14 cellular contexts compared by ENCODE assay signal in genomic region chr7:27605283-27605682, GRCh38. TPM values are rescaled to one million over a fixed set of nuclear protein-coding genes. Genes with fewer than 3 reads are reported as not detected.
A peak's percentile ranks its signal among the peaks of the same experiment; 100 is the strongest.
DNase-seq lines count a peak whose midpoint lies in the region; ATAC-seq and TF ChIP-seq lines count a peak whose summit lies in the region.
"Had no signal": no experiment of that assay in that cellular context is flagged by ENCODE, and none has a peak within 500 bp of the region (broad histone marks: within the 10 kb centered on the region; RNA-seq: fewer than 3 reads in every experiment).

No MANE protein-coding gene starts in this region.

- H3K27ac Mint-ChIP-seq in activated naive CD8-positive, alpha-beta T cell treated with anti-CD3 and anti-CD28 coated beads, Interleukin-2, amount 50 U/mL, for 24 hours: no peak overlapping the region
- H3K27ac Mint-ChIP-seq: activated T-helper 2 cell treated with anti-CD3 and anti-CD28 coated beads, Interferon-gamma antibody, Interleukin-2, Interleukin-4, amounts not matched to agents 10 μg/mL and 5 μg/mL and 100 μg/mL, durations not matched to agents 14 hours and 24 hours and 36 hours; CD4-positive, alpha-beta memory T cell had no signal

- H3K27ac ChIP-seq in GM23248 (no peak overlapping the region), mesendoderm (ENCODE audit: low read depth, low read length) (no peak overlapping the region)
- H3K27ac ChIP-seq: adrenal gland had no signal

- H3K36me3 ChIP-seq in GM23248 (ENCODE audit: low read depth) (no peaks in the 10 kb centered on the region), mesendoderm (ENCODE audit: control insufficient read depth, insufficient read depth, low read length) (no peaks in the 10 kb centered on the region)
- H3K36me3 ChIP-seq: adrenal gland had no signal

- in situ Hi-C loops in GM23248 (cut with MboI): no loop called here

- no peaks in the 10 kb centered on the region for H3K79me1 ChIP-seq in mesendoderm (ENCODE audit: low read length)

- no peak for TF ChIP-seq CTCF in choroid plexus epithelial cell (conservative IDR thresholded peaks at IDR 0.05; ENCODE audit: low read depth, low read length)
- no peak for TF ChIP-seq CTCF in GM20000 (IDR thresholded peaks at IDR 0.05; ENCODE audit: extremely low read depth, missing control alignments)

- no peak overlapping the region for H3K23ac ChIP-seq in mesendoderm (ENCODE audit: low read length)

- H3K4me1 ChIP-seq in GM23248 (ENCODE audit: insufficient read depth) (peaks cover 45% of the 10 kb centered on the region), mesendoderm (ENCODE audit: control insufficient read depth, low read depth, low read length) (peaks cover 3% of the 10 kb centered on the region)
- H3K4me1 ChIP-seq: adrenal gland had no signal

- no peak overlapping the region for H4K5ac ChIP-seq in mesendoderm (ENCODE audit: low read length)

- no peak for ATAC-seq in activated naive CD8-positive, alpha-beta T cell treated with anti-CD3 and anti-CD28 coated beads, Interleukin-2, amount 50 U/mL, for 24 hours
- ATAC-seq: esophagus mucosa had no signal

- no peaks in the 10 kb centered on the region for H3K27me3 Mint-ChIP-seq in activated naive CD8-positive, alpha-beta T cell treated with anti-CD3 and anti-CD28 coated beads, Interleukin-2, amount 50 U/mL, for 24 hours
- H3K27me3 Mint-ChIP-seq: CD4-positive, alpha-beta memory T cell had no signal

- DNase-seq in GM23248 (no peak), NCI-H69 (lab: John Stamatoyannopoulos, UW) (peak; percentile 12), choroid plexus epithelial cell (ENCODE audit: low read depth) (peak; percentile 24), mesendoderm (peak; percentile 37), NCI-H526 (lab: John Stamatoyannopoulos, UW) (no peak), GM20000 (ENCODE audit: low spot score) (no peak), ureter (ENCODE audit: low spot score) (no peak)
- DNase-seq in activated naive CD8-positive, alpha-beta T cell treated with anti-CD3 and anti-CD28 coated beads, Interleukin-2, amount 50 U/mL, for 24 hours: no peak
- DNase-seq: activated CD4-positive, alpha-beta T cell treated with anti-CD3 and anti-CD28 coated beads for 48 hours; CD4-positive, alpha-beta memory T cell; NCI-H748 treated with DMSO at 0.1 percent for 48 hours had no signal

- H3K79me2 ChIP-seq in GM23248 (ENCODE audit: insufficient read depth) (no peaks in the 10 kb centered on the region; the same call in 1 of the 2 replicates), mesendoderm (ENCODE audit: control insufficient read depth, insufficient read depth, low read length) (no peaks in the 10 kb centered on the region)

- peaks cover 1% of the 10 kb centered on the region for H3K4me1 Mint-ChIP-seq in activated naive CD8-positive, alpha-beta T cell treated with anti-CD3 and anti-CD28 coated beads, Interleukin-2, amount 50 U/mL, for 24 hours

- H3K4me3 ChIP-seq in GM23248 (no peak overlapping the region), choroid plexus epithelial cell (ENCODE audit: low read depth, low read length) (peak overlapping the region; percentile 31), mesendoderm (ENCODE audit: low read length) (no peak overlapping the region)
- H3K4me3 ChIP-seq: adrenal gland had no signal

- H3K9me3 Mint-ChIP-seq in activated naive CD8-positive, alpha-beta T cell treated with anti-CD3 and anti-CD28 coated beads, Interleukin-2, amount 50 U/mL, for 24 hours: no peaks in the 10 kb centered on the region
- H3K9me3 Mint-ChIP-seq: activated T-helper 2 cell treated with anti-CD3 and anti-CD28 coated beads, Interferon-gamma antibody, Interleukin-2, Interleukin-4, amounts not matched to agents 10 μg/mL and 5 μg/mL and 100 μg/mL, durations not matched to agents 14 hours and 24 hours and 36 hours; CD4-positive, alpha-beta memory T cell had no signal

- no peaks in the 10 kb centered on the region for H3K9me2 ChIP-seq in GM23248 (ENCODE audit: insufficient read depth)

- WGBS in GM23248 (ENCODE audit: low coverage in 1 of 2, low lambda C conversion rate in 2 of 2, missing lambda C conversion rate in 2 of 2), 2 experiments: 96 to 100% methylated on average over 2 of the region's 2 CpGs
- WGBS in mesendoderm (ENCODE audit: extremely low coverage, insufficient coverage, low lambda C conversion rate): no CpG with 5 or more reads among the region's 2 CpGs

- H4K20me1 ChIP-seq in GM23248 (ENCODE audit: insufficient read depth): no peaks in the 10 kb centered on the region

- no peak overlapping the region for H2AFZ ChIP-seq in GM23248

- no peaks in the 10 kb centered on the region for H3K27me3 ChIP-seq in GM23248 (replicated peaks; ENCODE audit: insufficient read depth)
- no peaks in the 10 kb centered on the region for H3K27me3 ChIP-seq in mesendoderm (ENCODE audit: insufficient read depth, low read length, poor library complexity)
- H3K27me3 ChIP-seq: adrenal gland had no signal

- H3K18ac ChIP-seq in mesendoderm (ENCODE audit: low read length): no peak overlapping the region

- no peak overlapping the region for H2BK15ac ChIP-seq in mesendoderm (replicated peaks; ENCODE audit: low read depth)

- H3K9me3 ChIP-seq in GM23248 (ENCODE audit: low read depth): no peaks in the 10 kb centered on the region
- H3K9me3 ChIP-seq: adrenal gland had no signal

- peaks cover 2% of the 10 kb centered on the region for H3K36me3 Mint-ChIP-seq in activated naive CD8-positive, alpha-beta T cell treated with anti-CD3 and anti-CD28 coated beads, Interleukin-2, amount 50 U/mL, for 24 hours (ENCODE audit: low read depth)

- H4K8ac ChIP-seq in mesendoderm (ENCODE audit: low read depth, low read length): no peak overlapping the region

- H3K4me2 ChIP-seq in GM23248 (ENCODE audit: unreplicated experiment) (peak overlapping the region; percentile 54), mesendoderm (ENCODE audit: low read length) (no peak overlapping the region)

- H3K4ac ChIP-seq in mesendoderm (ENCODE audit: low read depth, low read length): no peak overlapping the region

- H2BK120ac ChIP-seq in mesendoderm (ENCODE audit: low read depth, low read length): no peak overlapping the region

- peaks cover 32% of the 10 kb centered on the region for H3F3A ChIP-seq in GM23248 (ENCODE audit: insufficient read depth)

- no peak overlapping the region for H3K4me3 Mint-ChIP-seq in activated naive CD8-positive, alpha-beta T cell treated with anti-CD3 and anti-CD28 coated beads, Interleukin-2, amount 50 U/mL, for 24 hours
- H3K4me3 Mint-ChIP-seq: CD4-positive, alpha-beta memory T cell had no signal

- H2AK5ac ChIP-seq in mesendoderm (ENCODE audit: low read length): no peak overlapping the region

- H2BK5ac ChIP-seq in mesendoderm (ENCODE audit: low read length): no peak overlapping the region

- H3K9ac ChIP-seq in GM23248: peak overlapping the region; percentile 42; the same call in 1 of the 2 replicates
- no peak overlapping the region for H3K9ac ChIP-seq in mesendoderm (ENCODE audit: low read length)

- no peak overlapping the region for H3K56ac ChIP-seq in mesendoderm (ENCODE audit: low read length)

RNA-seq across cellular contexts. Expression of gene HIBADH, which starts 57.4 kb away (rescaled TPM):
- 70.1 and 70.9 TPM in 2 replicates for total RNA-seq in GM23248 (2014; rRNA removed; shearing (Covaris generic))
- polyA plus RNA-seq in GM23248 (2016; fragmentation: Nextera tagmentation; extraction: Ambion mirVana): 87.0 and 96.3 TPM in 2 replicates
- 13.4 TPM for polyA plus RNA-seq in mesendoderm (2013, experiment 1 of 2)
- polyA plus RNA-seq in mesendoderm (2013, experiment 2 of 2): 13.7 TPM
- 31.3 TPM for total RNA-seq in ureter

Comparison
In these comparisons a context has a peak if more than half of its experiments do, and no peak if none do; other contexts are left out.
1. DNase-seq: peak in NCI-H69 (single experiment), choroid plexus epithelial cell (single experiment) and mesendoderm (single experiment); none in GM23248 (single experiment), NCI-H526 (0 of 2), GM20000 (single experiment), activated naive CD8-positive, alpha-beta T cell treated with anti-CD3 and anti-CD28 coated beads, Interleukin-2, amount 50 U/mL, for 24 hours (single experiment) and ureter (single experiment).